10 cellular contexts compared by ENCODE assay signal in the genomic region with DNA sequence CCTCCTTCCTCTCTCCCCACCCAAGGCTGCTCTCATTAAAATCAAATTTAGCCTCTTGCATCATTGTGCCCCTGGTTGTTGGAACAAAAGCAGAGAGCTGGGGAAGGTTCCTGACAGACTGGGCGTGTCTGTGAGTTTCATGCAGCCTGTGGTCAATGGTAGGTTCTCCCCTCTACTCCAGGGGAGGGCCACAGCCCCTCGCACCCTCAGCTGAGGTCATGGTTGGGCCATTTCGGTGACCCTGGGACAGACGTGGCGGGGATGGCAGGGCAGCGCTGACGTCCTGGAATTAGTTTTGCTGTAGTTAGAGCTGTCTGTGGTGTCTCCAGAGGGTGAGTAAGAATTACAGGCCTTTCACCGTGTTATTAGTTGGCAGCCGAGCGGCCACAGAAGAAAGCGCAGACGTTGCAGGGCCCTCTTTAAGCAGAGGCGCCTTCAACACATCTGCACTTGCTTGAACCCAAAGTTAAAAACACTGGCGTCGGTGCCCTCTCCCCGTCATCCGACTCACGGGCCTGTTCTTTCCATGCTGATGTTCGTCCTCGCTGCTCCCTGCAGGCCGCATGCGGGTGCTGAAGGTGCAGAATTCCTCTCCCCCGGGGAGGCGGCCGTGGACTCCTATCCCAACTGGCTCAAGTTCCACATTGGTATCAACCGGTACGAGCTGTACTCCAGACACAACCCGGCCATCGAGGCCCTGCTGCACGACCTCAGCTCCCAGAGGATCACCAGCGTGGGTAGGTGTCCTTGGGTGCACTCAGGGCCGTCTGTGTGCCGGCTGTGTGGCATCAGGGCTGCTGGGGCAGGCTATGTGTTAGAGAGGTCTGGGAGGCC. TPM values are rescaled to one million over a fixed set of nuclear protein-coding genes. Genes with fewer than 3 reads are reported as not detected.
DNase-seq lines count a peak whose midpoint lies in the region; ATAC-seq and TF ChIP-seq lines count a peak whose summit lies in the region.
"Had no signal": no experiment of that assay in that cellular context is flagged by ENCODE, and none has a peak within 500 bp of the region (broad histone marks: within the 10 kb centered on the region; RNA-seq: fewer than 3 reads in every experiment).

No MANE protein-coding gene starts in this region.

- DNase-seq in NCI-H748 (lab: John Stamatoyannopoulos, UW; ENCODE audit: unreplicated experiment), result peak; percentile 13
- DNase-seq in NCI-H748 treated with DMSO at 0.1 percent for 48 hours (lab: John Stamatoyannopoulos, UW), result no peak
- DNase-seq in brain microvascular endothelial cell, result no peak
- DNase-seq in transverse colon, result no peak
- no peak for DNase-seq in T1000 (lab: John Stamatoyannopoulos, UW)
- DNase-seq: activated T-cell treated with anti-CD3 and anti-CD28 coated beads, Interleukin-2, amount 50 U/mL, for 4 hours had no signal

- H3K4me1 ChIP-seq in liver (ENCODE audit: control insufficient read depth in 4 of 4, insufficient read depth in 4 of 4, low read length in 3 of 4) (peaks cover 15 to 67% (median 52%) of the 10 kb centered on the region in 4 donors), transverse colon (peaks cover 0 to 45% (median 25%) of the 10 kb centered on the region in 4 donors)

- peak overlapping the region; percentile 29 to 43 for H3K9ac ChIP-seq in liver (ENCODE audit: low read depth in 1 of 2, low read length in 2 of 2)

- H3K36me3 ChIP-seq in brain microvascular endothelial cell (replicated peaks), result peaks cover 50% of the 10 kb centered on the region
- peaks cover 5 to 30% (median 20%) of the 10 kb centered on the region in 4 donors for H3K36me3 ChIP-seq in liver (ENCODE audit: control insufficient read depth in 4 of 4, insufficient read depth in 3 of 4, low read depth in 1 of 4, low read length in 3 of 4)
- H3K36me3 ChIP-seq in transverse colon, result no peaks in the 10 kb centered on the region

- TF ChIP-seq RAD21 in liver (IDR thresholded peaks at IDR 0.05), result no peak

- WGBS in liver, result 40% methylated on average over 33 of the region's 33 CpGs
- WGBS in transverse colon (ENCODE audit: low coverage in 1 of 2), 2 donors, result 81 to 87% methylated on average over 6 to 33 of the region's 33 CpGs

- ATAC-seq in GM18517 (IDR thresholded peaks at IDR 0.05; ENCODE audit: unreplicated experiment) (no peak), GM21390 (IDR thresholded peaks at IDR 0.05; ENCODE audit: unreplicated experiment) (no peak)
- ATAC-seq: activated T-cell treated with anti-CD3 and anti-CD28 coated beads, Interleukin-2, amount 50 U/mL, for 4 hours had no signal

- in situ Hi-C loops in brain microvascular endothelial cell (cut with HindIII; ENCODE audit: low pct_ligation_motif_present, low sequenced_read_pairs) (no loop called here), transverse colon (cut with MboI; ENCODE audit: low pct_ligation_motif_present in 1 of 4, low pct_unique_long_range_greater_than_20kb in 1 of 4, low sequenced_read_pairs in 3 of 4) (no loop called here)

- no peak for TF ChIP-seq POLR2A in transverse colon (IDR thresholded peaks at IDR 0.05)

- H3K27ac ChIP-seq in brain microvascular endothelial cell, result peak overlapping the region; percentile 25
- H3K27ac ChIP-seq in liver (ENCODE audit: low read depth in 1 of 2, low read length in 2 of 2), result peak overlapping the region; percentile 48 to 88
- peak overlapping the region; percentile 86 to 91 (median 88) for H3K27ac ChIP-seq in transverse colon
- H3K27ac ChIP-seq: 22Rv1 had no signal

- no peaks in the 10 kb centered on the region for H3K27me3 ChIP-seq in brain microvascular endothelial cell (replicated peaks)
- H3K27me3 ChIP-seq in liver (ENCODE audit: control insufficient read depth in 4 of 4, insufficient read depth in 4 of 4, low read length in 3 of 4), result no peaks in the 10 kb centered on the region
- peaks cover 16% of the 10 kb centered on the region for H3K27me3 ChIP-seq in transverse colon

- TF ChIP-seq CTCF in brain microvascular endothelial cell (IDR thresholded peaks at IDR 0.05; ENCODE audit: low read depth, low read length, missing control alignments) (peak; percentile 14), liver (IDR thresholded peaks at IDR 0.05; ENCODE audit: low read depth, low read length, missing input control) (no peak), transverse colon (IDR thresholded peaks at IDR 0.05) (no peak)

- TF ChIP-seq EP300 in transverse colon (IDR thresholded peaks at IDR 0.05; ENCODE audit: low read depth), result no peak

- peak overlapping the region; percentile 91 for H3K4me3 ChIP-seq in brain microvascular endothelial cell (ENCODE audit: low read depth, low read length)
- peak overlapping the region; percentile 50 to 89 (median 52) for H3K4me3 ChIP-seq in liver (ENCODE audit: low read depth in 1 of 3, low read length in 3 of 3)
- H3K4me3 ChIP-seq in transverse colon, result peak overlapping the region in 3 of 4 donors; percentile 54 to 60 (median 58)

- H3K9me3 ChIP-seq in liver (ENCODE audit: control insufficient read depth in 4 of 4, low read length in 3 of 4), result no peaks in the 10 kb centered on the region
- no peaks in the 10 kb centered on the region for H3K9me3 ChIP-seq in transverse colon

- intact Hi-C loops in transverse colon (cut with DNase I; ENCODE audit: low total_unique reads), result loop anchor here (5.0 kb wide), 1 partner anchor 37 kb away; no protein-coding TSS in a partner anchor

TF ChIP-seq in liver, 16 proteins besides CTCF, POLR2A, EP300 and RAD21:
- TF ChIP-seq TAF1 (conservative IDR thresholded peaks at IDR 0.05), result no peak
- TF ChIP-seq, protein P1, sequence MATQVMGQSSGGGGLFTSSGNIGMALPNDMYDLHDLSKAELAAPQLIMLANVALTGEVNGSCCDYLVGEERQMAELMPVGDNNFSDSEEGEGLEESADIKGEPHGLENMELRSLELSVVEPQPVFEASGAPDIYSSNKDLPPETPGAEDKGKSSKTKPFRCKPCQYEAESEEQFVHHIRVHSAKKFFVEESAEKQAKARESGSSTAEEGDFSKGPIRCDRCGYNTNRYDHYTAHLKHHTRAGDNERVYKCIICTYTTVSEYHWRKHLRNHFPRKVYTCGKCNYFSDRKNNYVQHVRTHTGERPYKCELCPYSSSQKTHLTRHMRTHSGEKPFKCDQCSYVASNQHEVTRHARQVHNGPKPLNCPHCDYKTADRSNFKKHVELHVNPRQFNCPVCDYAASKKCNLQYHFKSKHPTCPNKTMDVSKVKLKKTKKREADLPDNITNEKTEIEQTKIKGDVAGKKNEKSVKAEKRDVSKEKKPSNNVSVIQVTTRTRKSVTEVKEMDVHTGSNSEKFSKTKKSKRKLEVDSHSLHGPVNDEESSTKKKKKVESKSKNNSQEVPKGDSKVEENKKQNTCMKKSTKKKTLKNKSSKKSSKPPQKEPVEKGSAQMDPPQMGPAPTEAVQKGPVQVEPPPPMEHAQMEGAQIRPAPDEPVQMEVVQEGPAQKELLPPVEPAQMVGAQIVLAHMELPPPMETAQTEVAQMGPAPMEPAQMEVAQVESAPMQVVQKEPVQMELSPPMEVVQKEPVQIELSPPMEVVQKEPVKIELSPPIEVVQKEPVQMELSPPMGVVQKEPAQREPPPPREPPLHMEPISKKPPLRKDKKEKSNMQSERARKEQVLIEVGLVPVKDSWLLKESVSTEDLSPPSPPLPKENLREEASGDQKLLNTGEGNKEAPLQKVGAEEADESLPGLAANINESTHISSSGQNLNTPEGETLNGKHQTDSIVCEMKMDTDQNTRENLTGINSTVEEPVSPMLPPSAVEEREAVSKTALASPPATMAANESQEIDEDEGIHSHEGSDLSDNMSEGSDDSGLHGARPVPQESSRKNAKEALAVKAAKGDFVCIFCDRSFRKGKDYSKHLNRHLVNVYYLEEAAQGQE (IDR thresholded peaks at IDR 0.05), result no peak
- TF ChIP-seq EGR1 (IDR thresholded peaks at IDR 0.05; ENCODE audit: low read depth in 2 of 2), result no peak
- TF ChIP-seq, protein P2, sequence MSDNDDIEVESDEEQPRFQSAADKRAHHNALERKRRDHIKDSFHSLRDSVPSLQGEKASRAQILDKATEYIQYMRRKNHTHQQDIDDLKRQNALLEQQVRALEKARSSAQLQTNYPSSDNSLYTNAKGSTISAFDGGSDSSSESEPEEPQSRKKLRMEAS (IDR thresholded peaks at IDR 0.05), result no peak
- no peak for TF ChIP-seq NR2F2 (IDR thresholded peaks at IDR 0.05)
- TF ChIP-seq JUND (IDR thresholded peaks at IDR 0.05), result no peak
- no peak for TF ChIP-seq GABPA (IDR thresholded peaks at IDR 0.05 in 1 of 2, conservative IDR thresholded peaks at IDR 0.05 in 1 of 2)
- TF ChIP-seq HNF4A (conservative IDR thresholded peaks at IDR 0.05), result peak in 1 of 2 donors; percentile 20
- TF ChIP-seq HNF4G (IDR thresholded peaks at IDR 0.05), result no peak
- peak; percentile 49 to 63 for TF ChIP-seq RXRA (IDR thresholded peaks at IDR 0.05)
- TF ChIP-seq YY1 (IDR thresholded peaks at IDR 0.05), result peak; percentile 59
- TF ChIP-seq SP1 (IDR thresholded peaks at IDR 0.05), result peak; percentile 27
- no peak for TF ChIP-seq ZBTB33 (IDR thresholded peaks at IDR 0.05)
- no peak for TF ChIP-seq FOXA2 (IDR thresholded peaks at IDR 0.05)
- TF ChIP-seq, protein P3, sequence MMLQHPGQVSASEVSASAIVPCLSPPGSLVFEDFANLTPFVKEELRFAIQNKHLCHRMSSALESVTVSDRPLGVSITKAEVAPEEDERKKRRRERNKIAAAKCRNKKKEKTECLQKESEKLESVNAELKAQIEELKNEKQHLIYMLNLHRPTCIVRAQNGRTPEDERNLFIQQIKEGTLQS (IDR thresholded peaks at IDR 0.05), result peak; percentile 84
- no peak for TF ChIP-seq FOXA1 (IDR thresholded peaks at IDR 0.05)

RNA-seq across cellular contexts. Expression of gene FAM20C, which starts 2.8 kb away (rescaled TPM):
- total RNA-seq in liver, result 10 to 100 TPM; 13.4 to 31.7 TPM
- polyA plus RNA-seq in liver, result 10 to 100 TPM; 31.3 to 40.4 TPM
- 10 to 100 TPM; 10.5 to 62.3 (median 23.5) TPM for total RNA-seq in transverse colon

Comparison
In these comparisons a context has a peak if more than half of its experiments do, and no peak if none do; other contexts are left out.
1. H3K27ac ChIP-seq: peak in every context shown above with its lines; median percentile 88 in transverse colon; 68 in liver; 25 in brain microvascular endothelial cell.